ENCODE assay signal across 1 cellular context in the genomic region with DNA sequence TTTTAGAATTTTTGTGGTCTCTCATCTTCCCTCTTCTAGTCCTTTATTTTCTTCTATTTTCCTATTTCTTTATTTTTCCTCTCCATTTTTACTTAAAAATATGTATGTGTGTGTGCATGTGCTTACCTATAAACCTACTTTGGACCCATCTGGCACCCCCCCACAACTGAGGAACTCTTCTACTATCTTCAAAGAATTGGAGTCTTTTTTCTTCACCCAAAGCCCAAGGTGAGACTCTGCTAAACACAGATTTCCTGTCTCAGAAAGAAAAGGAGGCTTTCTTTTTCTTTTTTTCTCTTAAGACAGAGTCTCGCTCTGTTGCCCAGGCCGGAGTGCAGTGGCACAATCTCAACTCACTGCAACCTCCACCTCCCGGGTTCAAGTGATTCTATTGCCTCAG.
TF ChIP-seq lines count a peak whose summit lies in the region.

No MANE protein-coding gene starts in this region.

TF ChIP-seq in GM12878, 131 proteins besides CTCF, POLR2A, EP300 and RAD21:
- no peak for TF ChIP-seq SMAD1 (IDR thresholded peaks at IDR 0.05; ENCODE audit: low read depth, partially characterized antibody)
- TF ChIP-seq, protein P1, sequence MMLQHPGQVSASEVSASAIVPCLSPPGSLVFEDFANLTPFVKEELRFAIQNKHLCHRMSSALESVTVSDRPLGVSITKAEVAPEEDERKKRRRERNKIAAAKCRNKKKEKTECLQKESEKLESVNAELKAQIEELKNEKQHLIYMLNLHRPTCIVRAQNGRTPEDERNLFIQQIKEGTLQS (IDR thresholded peaks at IDR 0.05; ENCODE audit: borderline replicate concordance, extremely low read depth, low read depth, low read length): no peak
- TF ChIP-seq TAF1 (IDR thresholded peaks at IDR 0.05; ENCODE audit: borderline replicate concordance, low read depth, low read length): no peak
